10 cellular contexts compared by ENCODE assay signal in genomic region chr3:171168086-171168485, GRCh38.
DNase-seq lines count a peak whose midpoint lies in the region; ATAC-seq and FAIRE-seq lines count a peak whose summit lies in the region.
"Had no signal": no experiment of that assay in that cellular context is flagged by ENCODE, and none has a peak within 500 bp of the region (broad histone marks: within the 10 kb centered on the region; RNA-seq: fewer than 3 reads in every experiment).

No MANE protein-coding gene starts in this region.

- peaks cover under 1 to 3% of the 10 kb centered on the region in 2 donors for H3K9me3 Mint-ChIP-seq in stimulated activated naive CD8-positive, alpha-beta T cell treated with anti-CD3 and anti-CD28 coated beads, Interleukin-15, amount 100 ng/mL, for 72 hours

- no peak for ATAC-seq in stimulated activated naive CD8-positive, alpha-beta T cell treated with anti-CD3 and anti-CD28 coated beads, Interleukin-15, amount 100 ng/mL, for 72 hours
- ATAC-seq in HG02981 (IDR thresholded peaks at IDR 0.05; ENCODE audit: unreplicated experiment), result no peak

- H3K4me3 Mint-ChIP-seq in stimulated activated naive CD8-positive, alpha-beta T cell treated with anti-CD3 and anti-CD28 coated beads, Interleukin-15, amount 100 ng/mL, for 72 hours, result no peak overlapping the region
- H3K4me3 Mint-ChIP-seq: CD4-positive, CD25-positive, alpha-beta regulatory T cell had no signal

- H3K27ac Mint-ChIP-seq in stimulated activated naive CD8-positive, alpha-beta T cell treated with anti-CD3 and anti-CD28 coated beads, Interleukin-15, amount 100 ng/mL, for 72 hours, result no peak overlapping the region

- peak overlapping the region; percentile 30 to 47 for H3K27ac ChIP-seq in small intestine (ENCODE audit: low read depth in 1 of 2, low read length in 1 of 2)
- H3K27ac ChIP-seq: parathyroid adenoma had no signal

- H3K4me1 ChIP-seq in small intestine (ENCODE audit: control insufficient read depth in 2 of 2, insufficient read depth in 1 of 2, low read depth in 1 of 2, low read length in 1 of 2), result peaks cover 0 to 15% of the 10 kb centered on the region in 2 donors
- H3K4me1 ChIP-seq: parathyroid adenoma had no signal

- H3K27me3 ChIP-seq in small intestine (ENCODE audit: control insufficient read depth in 2 of 2, insufficient read depth in 2 of 2, low read length in 2 of 2), result no peaks in the 10 kb centered on the region

- no peaks in the 10 kb centered on the region for H3K9me3 ChIP-seq in small intestine (ENCODE audit: control insufficient read depth, low read depth)

- no peak overlapping the region for H3K4me3 ChIP-seq in small intestine (ENCODE audit: low read depth in 1 of 2, low read length in 2 of 2)

- 19 to 61% (median 41%) methylated on average over 5 of the region's 5 CpGs for WGBS in small intestine, 3 donors

- H3K27me3 Mint-ChIP-seq in stimulated activated naive CD8-positive, alpha-beta T cell treated with anti-CD3 and anti-CD28 coated beads, Interleukin-15, amount 100 ng/mL, for 72 hours, result no peaks in the 10 kb centered on the region
- H3K27me3 Mint-ChIP-seq: CD4-positive, CD25-positive, alpha-beta regulatory T cell had no signal

- no peak for FAIRE-seq in small intestine (lab: Jason Lieb, UNC)

- H3K4me1 Mint-ChIP-seq in stimulated activated naive CD8-positive, alpha-beta T cell treated with anti-CD3 and anti-CD28 coated beads, Interleukin-15, amount 100 ng/mL, for 72 hours, result peaks cover 19% of the 10 kb centered on the region

- DNase-seq in NCI-H748 (lab: John Stamatoyannopoulos, UW; ENCODE audit: unreplicated experiment), result peak; percentile 2
- DNase-seq in NCI-H748 treated with DMSO at 0.1 percent for 48 hours (lab: John Stamatoyannopoulos, UW), result no peak
- peak; percentile 50 for DNase-seq in RKO (ENCODE audit: low spot score)
- peak; percentile 20 for DNase-seq in fibroblast of peridontal ligament (ENCODE audit: extremely low read depth)
- peak; percentile 93 for DNase-seq in small intestine
- DNase-seq in stimulated activated naive CD8-positive, alpha-beta T cell treated with anti-CD3 and anti-CD28 coated beads, Interleukin-15, amount 100 ng/mL, for 72 hours, result no peak
- DNase-seq in activated naive CD4-positive, alpha-beta T cell (lab: John Stamatoyannopoulos, UW), result no peak
- DNase-seq: CD4-positive, CD25-positive, alpha-beta regulatory T cell had no signal

- peaks cover 0 to 6% of the 10 kb centered on the region in 2 donors for H3K36me3 ChIP-seq in small intestine (ENCODE audit: control insufficient read depth in 2 of 2, insufficient read depth in 2 of 2, low read length in 2 of 2)

Comparison
In these comparisons a context has a peak if more than half of its experiments do, and no peak if none do; other contexts are left out.
1. DNase-seq: peak in NCI-H748 (single experiment), RKO (single experiment), fibroblast of peridontal ligament (single experiment) and small intestine (single experiment); none in NCI-H748 treated with DMSO at 0.1 percent for 48 hours (single experiment), stimulated activated naive CD8-positive, alpha-beta T cell treated with anti-CD3 and anti-CD28 coated beads, Interleukin-15, amount 100 ng/mL, for 72 hours (0 of 2) and activated naive CD4-positive, alpha-beta T cell (0 of 4).